ENCODE assay signal across 17 cellular contexts in the genomic region with DNA sequence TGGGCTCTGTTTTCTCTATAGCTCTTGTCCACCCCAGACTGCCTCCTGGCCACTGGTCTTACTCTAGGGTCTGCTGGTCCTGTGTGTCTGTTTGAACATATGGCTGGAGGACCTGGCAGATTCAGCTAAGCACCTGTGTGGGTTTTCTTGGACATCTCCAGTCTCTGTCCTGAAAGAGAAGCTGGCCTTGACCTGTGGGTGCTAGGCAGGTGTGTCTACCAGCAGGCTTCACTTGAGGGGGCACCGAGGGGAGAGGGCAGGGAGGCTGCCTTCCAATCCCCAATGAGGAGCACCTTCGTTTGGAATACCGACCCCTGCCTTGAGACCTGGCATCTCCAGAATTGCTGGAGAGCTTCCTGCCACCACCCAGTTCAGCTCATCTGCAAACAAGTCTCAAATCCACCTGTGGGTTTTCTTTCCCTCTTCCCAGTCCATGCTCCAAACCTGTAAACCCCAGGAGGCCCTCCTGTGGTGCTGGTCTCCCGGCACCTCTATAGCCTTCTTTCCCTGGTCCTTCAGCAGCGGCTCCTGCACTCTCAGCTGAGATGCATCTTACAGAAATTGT. TPM values are rescaled to one million over a fixed set of nuclear protein-coding genes. Genes with fewer than 3 reads are reported as not detected.
DNase-seq lines count a peak whose midpoint lies in the region; ATAC-seq and TF ChIP-seq lines count a peak whose summit lies in the region.
"Had no signal": no experiment of that assay in that cellular context is flagged by ENCODE, and none has a peak within 500 bp of the region (broad histone marks: within the 10 kb centered on the region; RNA-seq: fewer than 3 reads in every experiment).

No MANE protein-coding gene starts in this region.

- DNase-seq in right atrium auricular region (ENCODE audit: low spot score) (peak; percentile 21), right cardiac atrium (no peak), body of pancreas (peak in 3 of 4 donors; percentile 0 to 7 (median 4)), sciatic nerve (ENCODE audit: low spot score) (peak; percentile 25), aorta (peak; percentile 32 to 33), NCI-H2196 (lab: John Stamatoyannopoulos, UW; ENCODE audit: unreplicated experiment) (no peak), hepatic stellate cell (ENCODE audit: low spot score) (no peak)
- no peak for DNase-seq in activated CD4-positive, alpha-beta T cell treated with anti-CD3 and anti-CD28 coated beads, Interleukin-2, amount 10 ng/mL, durations not matched to agents 7 days and 5 days
- DNase-seq: activated CD8-positive, alpha-beta T cell treated with anti-CD3 and anti-CD28 coated beads for 36 hours; activated T-cell treated with anti-CD3 and anti-CD28 coated beads, Interleukin-2, amount 50 U/mL, for 72 hours; effector CD4-positive, alpha-beta T cell; foreskin melanocyte; NCI-H446 had no signal

- H3K36me3 Mint-ChIP-seq in activated CD4-positive, alpha-beta T cell treated with anti-CD3 and anti-CD28 coated beads, Interleukin-2, amount 10 ng/mL, durations not matched to agents 7 days and 5 days (ENCODE audit: low read depth) = no peaks in the 10 kb centered on the region
- H3K36me3 Mint-ChIP-seq: IgD-negative memory B cell had no signal

- TF ChIP-seq CTCF in right atrium auricular region (IDR thresholded peaks at IDR 0.05) = no peak
- TF ChIP-seq CTCF in body of pancreas (IDR thresholded peaks at IDR 0.05) = no peak

- H3K27ac Mint-ChIP-seq in activated CD4-positive, alpha-beta T cell treated with anti-CD3 and anti-CD28 coated beads, Interleukin-2, amount 10 ng/mL, durations not matched to agents 7 days and 5 days = no peak overlapping the region
- H3K27ac Mint-ChIP-seq: activated CD8-positive, alpha-beta T cell treated with anti-CD3 and anti-CD28 coated beads for 36 hours; activated naive CD8-positive, alpha-beta T cell; IgD-negative memory B cell had no signal

- CTCF ChIA-PET in activated CD4-positive, alpha-beta T cell treated with anti-CD3 and anti-CD28 coated beads, Interleukin-2, amount 10 ng/mL, durations not matched to agents 7 days and 5 days (lab: Charles Lee) = interaction anchor here (0.6 kb wide), 1 partner anchor 54 kb away, joined by 4 read pairs; no protein-coding TSS in a partner anchor

- H3K27me3 ChIP-seq in right atrium auricular region (no peaks in the 10 kb centered on the region), right cardiac atrium (ENCODE audit: control insufficient read depth, insufficient read depth) (no peaks in the 10 kb centered on the region), body of pancreas (no peaks in the 10 kb centered on the region), aorta (ENCODE audit: control insufficient read depth in 1 of 2, insufficient read depth in 2 of 2, low read length in 1 of 2) (no peaks in the 10 kb centered on the region)
- H3K27me3 ChIP-seq: SJSA1 had no signal

- H3K4me1 ChIP-seq in right atrium auricular region = peaks cover 0 to 27% of the 10 kb centered on the region in 2 donors
- H3K4me1 ChIP-seq in right cardiac atrium (ENCODE audit: control insufficient read depth, insufficient read depth, low read length) = peaks cover 12% of the 10 kb centered on the region
- peaks cover 11% of the 10 kb centered on the region for H3K4me1 ChIP-seq in body of pancreas
- no peaks in the 10 kb centered on the region for H3K4me1 ChIP-seq in aorta (ENCODE audit: control insufficient read depth in 1 of 2, insufficient read depth in 2 of 2, low read length in 2 of 2)

- no peak overlapping the region for H3K4me3 Mint-ChIP-seq in activated CD4-positive, alpha-beta T cell treated with anti-CD3 and anti-CD28 coated beads, Interleukin-2, amount 10 ng/mL, durations not matched to agents 7 days and 5 days
- H3K4me3 Mint-ChIP-seq: activated CD8-positive, alpha-beta T cell treated with anti-CD3 and anti-CD28 coated beads for 36 hours; activated naive CD8-positive, alpha-beta T cell; activated T-cell treated with anti-CD3 and anti-CD28 coated beads, Interleukin-2, amount 50 U/mL, for 72 hours had no signal

- ATAC-seq in right cardiac atrium = no peak
- no peak for ATAC-seq in body of pancreas
- ATAC-seq in sciatic nerve = no peak
- ATAC-seq in aorta (ENCODE audit: low FRiP score) = no peak
- ATAC-seq: activated CD8-positive, alpha-beta T cell treated with anti-CD3 and anti-CD28 coated beads for 36 hours; activated T-cell treated with anti-CD3 and anti-CD28 coated beads, Interleukin-2, amount 50 U/mL, for 72 hours had no signal

- peaks cover 5% of the 10 kb centered on the region for H3K27me3 Mint-ChIP-seq in activated CD4-positive, alpha-beta T cell treated with anti-CD3 and anti-CD28 coated beads, Interleukin-2, amount 10 ng/mL, durations not matched to agents 7 days and 5 days
- H3K27me3 Mint-ChIP-seq: activated CD8-positive, alpha-beta T cell treated with anti-CD3 and anti-CD28 coated beads for 36 hours; activated naive CD8-positive, alpha-beta T cell had no signal

- TF ChIP-seq POLR2A in body of pancreas (IDR thresholded peaks at IDR 0.05) = no peak

- no peak overlapping the region for H3K27ac ChIP-seq in right atrium auricular region
- no peak overlapping the region for H3K27ac ChIP-seq in right cardiac atrium (ENCODE audit: low read length)
- no peak overlapping the region for H3K27ac ChIP-seq in body of pancreas
- no peak overlapping the region for H3K27ac ChIP-seq in aorta (ENCODE audit: low read depth in 1 of 2, low read length in 2 of 2)
- H3K27ac ChIP-seq: SJSA1 had no signal

- no peaks in the 10 kb centered on the region for H3K9me3 Mint-ChIP-seq in activated CD4-positive, alpha-beta T cell treated with anti-CD3 and anti-CD28 coated beads, Interleukin-2, amount 10 ng/mL, durations not matched to agents 7 days and 5 days

- WGBS in right cardiac atrium = 88% methylated on average over 5 of the region's 5 CpGs
- WGBS in body of pancreas, 2 donors = 84 to 99% methylated on average over 5 of the region's 5 CpGs
- WGBS in aorta, 2 donors = 97% methylated on average over 5 of the region's 5 CpGs

- no peaks in the 10 kb centered on the region for H3K36me3 ChIP-seq in right atrium auricular region
- no peaks in the 10 kb centered on the region for H3K36me3 ChIP-seq in body of pancreas (replicated peaks in 1 of 2; ENCODE audit: insufficient read depth in 1 of 2, low read depth in 2 of 2)
- no peaks in the 10 kb centered on the region for H3K36me3 ChIP-seq in aorta (ENCODE audit: control insufficient read depth in 1 of 2, insufficient read depth in 2 of 2, low read length in 1 of 2)
- H3K36me3 ChIP-seq: SJSA1 had no signal

- H3K9me3 ChIP-seq in right atrium auricular region (peaks cover 0 to 6% of the 10 kb centered on the region in 2 donors), right cardiac atrium (ENCODE audit: control insufficient read depth, low read length) (no peaks in the 10 kb centered on the region), body of pancreas (no peaks in the 10 kb centered on the region), aorta (ENCODE audit: control insufficient read depth, low read length) (no peaks in the 10 kb centered on the region)
- H3K9me3 ChIP-seq: SJSA1 had no signal

- POLR2A ChIA-PET in activated CD4-positive, alpha-beta T cell treated with anti-CD3 and anti-CD28 coated beads, Interleukin-2, amount 10 ng/mL, durations not matched to agents 7 days and 5 days (lab: Charles Lee) = no interaction called here

- H3K4me1 Mint-ChIP-seq in activated CD4-positive, alpha-beta T cell treated with anti-CD3 and anti-CD28 coated beads, Interleukin-2, amount 10 ng/mL, durations not matched to agents 7 days and 5 days = no peaks in the 10 kb centered on the region
- H3K4me1 Mint-ChIP-seq: IgD-negative memory B cell had no signal

- intact Hi-C loops in right cardiac atrium (cut with DNase I) (no loop called here), body of pancreas (cut with DNase I) (no loop called here), sciatic nerve (cut with DNase I) (no loop called here), aorta (cut with DNase I) (loop anchor here in 1 of 2 donors (5.0 kb wide), 1 partner anchor 37 kb away; no protein-coding TSS in a partner anchor)

- no peak overlapping the region for H3K4me3 ChIP-seq in right atrium auricular region
- no peak overlapping the region for H3K4me3 ChIP-seq in right cardiac atrium (ENCODE audit: low read length)
- H3K4me3 ChIP-seq in body of pancreas = no peak overlapping the region
- H3K4me3 ChIP-seq in aorta (ENCODE audit: low read length in 2 of 2) = no peak overlapping the region
- H3K4me3 ChIP-seq: SJSA1 had no signal

RNA-seq across cellular contexts. Expression of a gene that starts 45.2 kb away (rescaled TPM):
- 100 to 1,000 TPM in 1 of 2 donors, 10 to 100 TPM in 1; 33.8 to 124 TPM for total RNA-seq in right atrium auricular region
- 100 to 1,000 TPM in 2 of 4 donors, 10 to 100 TPM in 2; 52.8 to 133 (median 96.0) TPM for total RNA-seq in right cardiac atrium
- 80.6 TPM for polyA plus RNA-seq in right cardiac atrium
- 10 to 100 TPM in 1 of 2 donors, 1 to 10 TPM in 1; 4.2 to 17.5 TPM for total RNA-seq in body of pancreas
- 23.7 TPM for total RNA-seq in sciatic nerve
- 100 to 1,000 TPM in 1 of 2 donors, 10 to 100 TPM in 1; 31.8 to 129 TPM for total RNA-seq in aorta
- 1 to 10 TPM; 1.1 to 5.2 TPM for polyA plus RNA-seq in aorta
- total RNA-seq in activated CD4-positive, alpha-beta T cell treated with anti-CD3 and anti-CD28 coated beads, Interleukin-2, amount 10 ng/mL, durations not matched to agents 7 days and 5 days = not detected
- total RNA-seq: activated T-cell treated with anti-CD3 and anti-CD28 coated beads, Interleukin-2, amount 50 U/mL, for 72 hours; T-helper 1 cell treated with Interleukin-12 subunit alpha and Interleukin-12 subunit beta and Interleukin-4 antibody, amounts not matched to agents 30 ng/mL and 1 ng/mL, for 36 hours had no signal
- polyA plus RNA-seq: IgD-negative memory B cell had no signal

Comparison
In these comparisons a context has a peak if more than half of its experiments do, and no peak if none do; other contexts are left out.
1. DNase-seq: peak in right atrium auricular region (single experiment), body of pancreas (3 of 4), sciatic nerve (single experiment) and aorta (2 of 2); none in right cardiac atrium (0 of 3), activated CD4-positive, alpha-beta T cell treated with anti-CD3 and anti-CD28 coated beads, Interleukin-2, amount 10 ng/mL, durations not matched to agents 7 days and 5 days (single experiment), NCI-H2196 (single experiment) and hepatic stellate cell (single experiment).
2. RNA of a gene that starts 45.2 kb away (total RNA-seq): 31.8 to 129 TPM in aorta, 33.8 to 124 TPM in right atrium auricular region, 52.8 to 133 TPM in right cardiac atrium, 23.7 TPM in sciatic nerve (single experiment) and 4.2 to 17.5 TPM in body of pancreas; not detected in activated CD4-positive, alpha-beta T cell treated with anti-CD3 and anti-CD28 coated beads, Interleukin-2, amount 10 ng/mL, durations not matched to agents 7 days and 5 days; every median in the first group is over 4 times any median in the second.